In genomic region chr14:93184391-93185332, GRCh38 we compare ENCODE assay signal across 8 cellular contexts. TPM values are rescaled to one million over a fixed set of nuclear protein-coding genes. Genes with fewer than 3 reads are reported as not detected.
DNase-seq lines count a peak whose midpoint lies in the region; ATAC-seq, FAIRE-seq and TF ChIP-seq lines count a peak whose summit lies in the region.

TSS of gene LYSET (plus strand) at chr14:93185317. CDS start at chr14:93185406, 89 bp downstream.
A gene with protein sequence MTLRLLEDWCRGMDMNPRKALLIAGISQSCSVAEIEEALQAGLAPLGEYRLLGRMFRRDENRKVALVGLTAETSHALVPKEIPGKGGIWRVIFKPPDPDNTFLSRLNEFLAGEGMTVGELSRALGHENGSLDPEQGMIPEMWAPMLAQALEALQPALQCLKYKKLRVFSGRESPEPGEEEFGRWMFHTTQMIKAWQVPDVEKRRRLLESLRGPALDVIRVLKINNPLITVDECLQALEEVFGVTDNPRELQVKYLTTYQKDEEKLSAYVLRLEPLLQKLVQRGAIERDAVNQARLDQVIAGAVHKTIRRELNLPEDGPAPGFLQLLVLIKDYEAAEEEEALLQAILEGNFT (minus strand): TSS chr14:93184897. CDS start chr14:93184242, 655 bp downstream.

- TF ChIP-seq POLR2A in suprapubic skin (IDR thresholded peaks at IDR 0.05): peak; percentile 40 to 44

- H3K27ac ChIP-seq in suprapubic skin: peak within 1 kb of the TSS; percentile 90

- FAIRE-seq in frontal cortex (lab: Jason Lieb, UNC): no peak

- DNase-seq in ELF-1 (ENCODE audit: low read depth, low spot score): peak; percentile 83
- peak; percentile 70 for DNase-seq in KG1 (lab: John Stamatoyannopoulos, UW)
- peak; percentile 47 to 80 for DNase-seq in SHP77 (lab: John Stamatoyannopoulos, UW)
- DNase-seq in activated gamma-delta T cell treated with Interleukin-2 at 50 U/mL for 16 hours: peak; percentile 89
- DNase-seq in frontal cortex (ENCODE audit: low spot score in 2 of 2): peak; percentile 95 to 97
- DNase-seq in occipital lobe (lab: John Stamatoyannopoulos, UW): peak; percentile 83
- DNase-seq in suprapubic skin (ENCODE audit: low spot score in 2 of 2): peak; percentile 92 to 94

- peak in 1 of 2 donors; percentile 25 for TF ChIP-seq CTCF in suprapubic skin (IDR thresholded peaks at IDR 0.05)

- TF ChIP-seq EP300 in suprapubic skin (IDR thresholded peaks at IDR 0.05): no peak

- WGBS in suprapubic skin: 2% methylated on average over 11 of the region's 122 CpGs

- ATAC-seq in GM21723 (IDR thresholded peaks at IDR 0.05; ENCODE audit: unreplicated experiment): peak; percentile 88

- H3K27me3 ChIP-seq in suprapubic skin: no peaks in the 10 kb centered on the region

- peak within 1 kb of the TSS; percentile 96 for H3K4me3 ChIP-seq in suprapubic skin

- no peaks in the 10 kb centered on the region for H3K9me3 ChIP-seq in suprapubic skin

- H3K36me3 ChIP-seq in suprapubic skin: peaks cover 25% of the 10 kb centered on the region

- peaks cover 33% of the 10 kb centered on the region for H3K4me1 ChIP-seq in suprapubic skin

RNA-seq across cellular contexts. Expression of gene LYSET, which starts in this region (rescaled TPM):
- total RNA-seq in frontal cortex (13.0 TPM), occipital lobe (8.6 TPM), suprapubic skin (10 to 100 TPM in 1 of 4 donors, 1 to 10 TPM in 3; 6.6 to 11.5 (median 7.1) TPM)

RNA-seq across cellular contexts. Expression of the second gene that starts in this region (rescaled TPM):
- total RNA-seq in frontal cortex (80.7 TPM), occipital lobe (70.3 TPM), suprapubic skin (10 to 100 TPM; 18.2 to 33.9 (median 24.1) TPM)

Comparison
In these comparisons a context has a peak if more than half of its experiments do, and no peak if none do; other contexts are left out.
1. Peak in every context shown above with its lines: DNase-seq, ATAC-seq, H3K4me3 ChIP-seq and H3K27ac ChIP-seq.